ENCODE assay signal across 1 cellular context in genomic region chr20:36575066-36575743, GRCh38.
TF ChIP-seq lines count a peak whose summit lies in the region.

No MANE protein-coding gene starts in this region.

TF ChIP-seq in HEK293, 187 proteins besides CTCF, POLR2A, EP300 and RAD21 (continued from another document and continues in another):
- TF ChIP-seq ZNF18 (tag by site-specific recombination; IDR thresholded peaks at IDR 0.05) = 0 out of 2 replicates have a peak, but pooled peaks have one; percentile 4
- no peak for TF ChIP-seq ZNF514 (tag by site-specific recombination; IDR thresholded peaks at IDR 0.05)
- no peak for TF ChIP-seq ZNF19 (tag by site-specific recombination; IDR thresholded peaks at IDR 0.05; ENCODE audit: low read depth)
- TF ChIP-seq ZNF639 (tag by site-specific recombination; IDR thresholded peaks at IDR 0.05) = no peak
- TF ChIP-seq BCL11A (tag by site-specific recombination; IDR thresholded peaks at IDR 0.05; ENCODE audit: low read depth) = 0 out of 2 replicates have a peak, but pooled peaks have one; percentile 15
- no peak for TF ChIP-seq BCL11B (tag by site-specific recombination; IDR thresholded peaks at IDR 0.05; ENCODE audit: low read depth)
- TF ChIP-seq ZFHX2 (tag by site-specific recombination; conservative IDR thresholded peaks at IDR 0.05) = peak; percentile 87
- no peak for TF ChIP-seq ZNF654 (tag by site-specific recombination; IDR thresholded peaks at IDR 0.05; ENCODE audit: low read depth)
- TF ChIP-seq SETDB1 (IDR thresholded peaks at IDR 0.05; ENCODE audit: insufficient read length, low read length) = no peak
- TF ChIP-seq ZNF174 (tag by site-specific recombination; IDR thresholded peaks at IDR 0.05) = no peak
- TF ChIP-seq ZBTB44 (tag by site-specific recombination; IDR thresholded peaks at IDR 0.05) = 0 out of 2 replicates have a peak, but pooled peaks have one; percentile 14
- no peak for TF ChIP-seq ZNF37A (tag by site-specific recombination; IDR thresholded peaks at IDR 0.05)
- 0 out of 2 replicates have a peak, but pooled peaks have one; percentile 2 for TF ChIP-seq ZNF324 (tag by site-specific recombination; IDR thresholded peaks at IDR 0.05)
- TF ChIP-seq ZNF510 (tag by site-specific recombination; IDR thresholded peaks at IDR 0.05; ENCODE audit: insufficient replicate concordance) = no peak
- 0 out of 2 replicates have a peak, but pooled peaks have one; percentile 16 for TF ChIP-seq PRDM10 (tag by site-specific recombination; IDR thresholded peaks at IDR 0.05)
- peak; percentile 90; the same call in 1 of the 2 replicates for TF ChIP-seq ZNF561 (tag by site-specific recombination; IDR thresholded peaks at IDR 0.05; ENCODE audit: borderline replicate concordance)
- TF ChIP-seq GLIS2 (tag by site-specific recombination; IDR thresholded peaks at IDR 0.05) = peak; percentile 76
- no peak for TF ChIP-seq AEBP2 (tag by site-specific recombination; IDR thresholded peaks at IDR 0.05; ENCODE audit: borderline replicate concordance)
- no peak for TF ChIP-seq ZNF391 (tag by site-specific recombination; IDR thresholded peaks at IDR 0.05; ENCODE audit: borderline replicate concordance, low read depth)
- no peak for TF ChIP-seq ZNF302 (tag by site-specific recombination; IDR thresholded peaks at IDR 0.05; ENCODE audit: low read depth)
- no peak for TF ChIP-seq ZNF501 (tag by site-specific recombination; IDR thresholded peaks at IDR 0.05)
- no peak for TF ChIP-seq BCL6B (tag by site-specific recombination; IDR thresholded peaks at IDR 0.05)
- TF ChIP-seq GFI1B (tag by site-specific recombination; IDR thresholded peaks at IDR 0.05) = no peak
- TF ChIP-seq MYNN (tag by site-specific recombination; IDR thresholded peaks at IDR 0.05; ENCODE audit: borderline replicate concordance) = no peak
- no peak for TF ChIP-seq ZNF114 (tag by site-specific recombination; IDR thresholded peaks at IDR 0.05)
- no peak for TF ChIP-seq ZNF549 (tag by site-specific recombination; IDR thresholded peaks at IDR 0.05)
- TF ChIP-seq KLF16 (tag by site-specific recombination; IDR thresholded peaks at IDR 0.05) = no peak
- no peak for TF ChIP-seq ZNF830 (tag by site-specific recombination; IDR thresholded peaks at IDR 0.05; ENCODE audit: low read depth)
- TF ChIP-seq SP3 (tag by site-specific recombination; IDR thresholded peaks at IDR 0.05) = no peak
- TF ChIP-seq TRIM28 (IDR thresholded peaks at IDR 0.05; ENCODE audit: borderline replicate concordance, low read length) = no peak
- peak; percentile 50; the same call in 1 of the 2 replicates for TF ChIP-seq IKZF3 (tag by site-specific recombination; IDR thresholded peaks at IDR 0.05)
- TF ChIP-seq REPIN1 (tag by site-specific recombination; IDR thresholded peaks at IDR 0.05; ENCODE audit: low read depth) = no peak
- peak; percentile 77 for TF ChIP-seq ZNF335 (tag by site-specific recombination; conservative IDR thresholded peaks at IDR 0.05)
- TF ChIP-seq ZBTB10 (tag by site-specific recombination; IDR thresholded peaks at IDR 0.05) = 0 out of 2 replicates have a peak, but pooled peaks have one; percentile 5
- no peak for TF ChIP-seq ZNF121 (tag by site-specific recombination; IDR thresholded peaks at IDR 0.05)
- TF ChIP-seq ZNF621 (tag by site-specific recombination; IDR thresholded peaks at IDR 0.05) = no peak
- no peak for TF ChIP-seq ZNF777 (tag by site-specific recombination; IDR thresholded peaks at IDR 0.05; ENCODE audit: borderline replicate concordance)
- TF ChIP-seq ZSCAN30 (tag by site-specific recombination; IDR thresholded peaks at IDR 0.05) = peak; percentile 41; the same call in 1 of the 2 replicates
- TF ChIP-seq ZNF214 (tag by site-specific recombination; IDR thresholded peaks at IDR 0.05; ENCODE audit: borderline replicate concordance) = no peak
- TF ChIP-seq ZNF791 (tag by site-specific recombination; IDR thresholded peaks at IDR 0.05) = no peak
- no peak for TF ChIP-seq ZNF155 (tag by site-specific recombination; IDR thresholded peaks at IDR 0.05)
- TF ChIP-seq FEZF1 (tag by site-specific recombination; IDR thresholded peaks at IDR 0.05) = peak; percentile 65
- TF ChIP-seq WT1 (tag by site-specific recombination; IDR thresholded peaks at IDR 0.05) = 0 out of 2 replicates have a peak, but pooled peaks have one; percentile 19
- TF ChIP-seq TSHZ1 (tag by site-specific recombination; IDR thresholded peaks at IDR 0.05; ENCODE audit: borderline replicate concordance) = peak; percentile 4; the same call in 1 of the 2 replicates
- peak; percentile 15; the same call in 1 of the 2 replicates for TF ChIP-seq ZBTB48 (tag by site-specific recombination; IDR thresholded peaks at IDR 0.05)
- 0 out of 2 replicates have a peak, but pooled peaks have one; percentile 15 for TF ChIP-seq SCRT2 (tag by site-specific recombination; IDR thresholded peaks at IDR 0.05)
- TF ChIP-seq ZXDB (tag by site-specific recombination; IDR thresholded peaks at IDR 0.05) = peak; percentile 22
